In genomic region chr9:27664136-27664819, GRCh38 we compare ENCODE assay signal across 34 cellular contexts.
A peak's percentile ranks its signal among the peaks of the same experiment; 100 is the strongest.
DNase-seq lines count a peak whose midpoint lies in the region; ATAC-seq and TF ChIP-seq lines count a peak whose summit lies in the region.
"Had no signal": no experiment of that assay in that cellular context is flagged by ENCODE, and none has a peak within 500 bp of the region (broad histone marks: within the 10 kb centered on the region; RNA-seq: fewer than 3 reads in every experiment).

No MANE protein-coding gene starts in this region.

- H3K9me3 ChIP-seq in iPS-20b (ENCODE audit: insufficient read depth, low read depth, low read length) = no peaks in the 10 kb centered on the region
- H3K9me3 ChIP-seq: adrenal gland, BE2C, lower lobe of right lung, right atrium auricular region, spleen, tibial nerve had no signal

- ATAC-seq in GM23338 (peak; percentile 73), WTC11 (peak; percentile 50), GM19324 (IDR thresholded peaks at IDR 0.05; ENCODE audit: low FRiP score, unreplicated experiment) (no peak)
- ATAC-seq: activated CD8-positive, alpha-beta T cell treated with anti-CD3 and anti-CD28 coated beads, Interleukin-2, amount 10 ng/mL, durations not matched to agents 7 days and 5 days; lower lobe of right lung had no signal

- H3K27ac Mint-ChIP-seq in GM23338 (no peak overlapping the region; the same call in 1 of the 2 replicates), WTC11 (no peak overlapping the region), progenitor cell of endocrine pancreas (peak overlapping the region; percentile 20)
- H3K27ac Mint-ChIP-seq: activated CD8-positive, alpha-beta T cell treated with anti-CD3 and anti-CD28 coated beads, Interleukin-2, amount 10 ng/mL, durations not matched to agents 7 days and 5 days; activated naive CD4-positive, alpha-beta T cell treated with anti-CD3 and anti-CD28 coated beads, Interleukin-2, amount 10 ng/mL, durations not matched to agents 7 days and 5 days; CD8-positive, alpha-beta memory T cell; nephron progenitor cell had no signal

- 74 to 77% methylated on average over 6 of the region's 6 CpGs for WGBS in lower leg skin, 2 donors

- POLR2A ChIA-PET in WTC11 (lab: Charles Lee) = no interaction called here

- CTCF ChIA-PET in WTC11 (lab: Charles Lee) = no interaction called here

- H3K36me3 Mint-ChIP-seq in GM23338 (ENCODE audit: low read depth) (no peaks in the 10 kb centered on the region), WTC11 (no peaks in the 10 kb centered on the region), progenitor cell of endocrine pancreas (ENCODE audit: insufficient read depth) (no peaks in the 10 kb centered on the region)
- H3K36me3 Mint-ChIP-seq: activated naive CD4-positive, alpha-beta T cell treated with anti-CD3 and anti-CD28 coated beads, Interleukin-2, amount 10 ng/mL, durations not matched to agents 7 days and 5 days; CD8-positive, alpha-beta memory T cell had no signal

- H3K36me3 ChIP-seq in GM23338 (ENCODE audit: insufficient read depth) (no peaks in the 10 kb centered on the region), iPS-20b (ENCODE audit: insufficient read depth, low read depth, low read length) (no peaks in the 10 kb centered on the region)
- H3K36me3 ChIP-seq: adrenal gland, BE2C, lower lobe of right lung, right atrium auricular region, spleen, tibial nerve had no signal

- DNase-seq in GM23338 (ENCODE audit: low spot score) = peak; percentile 29
- DNase-seq in WTC11 (ENCODE audit: low spot score) = no peak
- no peak for DNase-seq in progenitor cell of endocrine pancreas (ENCODE audit: low spot score, unreplicated experiment)
- no peak for DNase-seq in lower leg skin (ENCODE audit: low spot score in 2 of 2)
- DNase-seq in LoVo (ENCODE audit: low spot score) = no peak
- DNase-seq in kidney glomerular epithelial cell (lab: John Stamatoyannopoulos, UW) = no peak
- DNase-seq: activated CD4-positive, CD25-positive, alpha-beta regulatory T cell treated with anti-CD3 and anti-CD28 coated beads, Interleukin-2, amount 50 U/mL, for 72 hours; activated CD8-positive, alpha-beta T cell treated with anti-CD3 and anti-CD28 coated beads, Interleukin-2, amount 10 ng/mL, durations not matched to agents 7 days and 5 days; activated naive CD4-positive, alpha-beta T cell treated with anti-CD3 and anti-CD28 coated beads, Interleukin-2, amount 10 ng/mL, durations not matched to agents 7 days and 5 days; adrenal gland; BE2C; CD8-positive, alpha-beta memory T cell; cerebellar nuclear complex; foreskin melanocyte; GOT3; hippocampal formation; KBM-7; lower lobe of right lung; NCI-H1105; NCI-H2029; NCI-H226; nephron progenitor cell; PC-9; spleen; stimulated activated CD4-positive, alpha-beta T cell treated with anti-CD3 and anti-CD28 coated beads, Interleukin-2, amount 100 ng/mL, for 24 hours; stimulated activated CD8-positive, alpha-beta memory T cell treated with anti-CD3 and anti-CD28 coated beads, Interleukin-4, amount 100 ng/mL, for 48 hours; T-helper 1 cell had no signal

- no peaks in the 10 kb centered on the region for H3K27me3 ChIP-seq in GM23338 (ENCODE audit: insufficient read depth)
- H3K27me3 ChIP-seq in iPS-20b (ENCODE audit: insufficient read depth, low read length) = no peaks in the 10 kb centered on the region
- H3K27me3 ChIP-seq: adrenal gland, right atrium auricular region, tibial nerve had no signal

- TF ChIP-seq POLR2A in lower leg skin (IDR thresholded peaks at IDR 0.05) = no peak

- no peaks in the 10 kb centered on the region for H4K20me1 ChIP-seq in GM23338 (replicated peaks; ENCODE audit: insufficient read depth)

- H3K9ac ChIP-seq in iPS-20b (ENCODE audit: low read depth, low read length) = 0 out of 2 replicates have a peak overlapping the region, but pooled peaks have one; percentile 63
- H3K9ac ChIP-seq: parathyroid adenoma had no signal

- TF ChIP-seq CTCF in GM23338 (conservative IDR thresholded peaks at IDR 0.05; ENCODE audit: low read depth in 2 of 2) (no peak), WTC11 (IDR thresholded peaks at IDR 0.05) (no peak), progenitor cell of endocrine pancreas (IDR thresholded peaks at IDR 0.05; ENCODE audit: unreplicated experiment) (no peak), lower leg skin (IDR thresholded peaks at IDR 0.05) (no peak)

- no peaks in the 10 kb centered on the region for H3K79me2 ChIP-seq in GM23338 (replicated peaks; ENCODE audit: insufficient read depth)
- H3K79me2 ChIP-seq: parathyroid adenoma had no signal

- H3K9me3 Mint-ChIP-seq in GM23338 (no peaks in the 10 kb centered on the region), WTC11 (no peaks in the 10 kb centered on the region), progenitor cell of endocrine pancreas (ENCODE audit: low read depth) (no peaks in the 10 kb centered on the region)
- H3K9me3 Mint-ChIP-seq: activated naive CD4-positive, alpha-beta T cell treated with anti-CD3 and anti-CD28 coated beads, Interleukin-2, amount 10 ng/mL, durations not matched to agents 7 days and 5 days; nephron progenitor cell had no signal

- no peaks in the 10 kb centered on the region for H3K9me2 ChIP-seq in GM23338 (ENCODE audit: insufficient read depth)

- H3K4me3 Mint-ChIP-seq in GM23338 = no peak overlapping the region
- no peak overlapping the region for H3K4me3 Mint-ChIP-seq in WTC11
- no peak overlapping the region for H3K4me3 Mint-ChIP-seq in progenitor cell of endocrine pancreas (ENCODE audit: low read depth)
- H3K4me3 Mint-ChIP-seq: activated CD8-positive, alpha-beta T cell treated with anti-CD3 and anti-CD28 coated beads, Interleukin-2, amount 10 ng/mL, durations not matched to agents 7 days and 5 days; activated naive CD4-positive, alpha-beta T cell treated with anti-CD3 and anti-CD28 coated beads, Interleukin-2, amount 10 ng/mL, durations not matched to agents 7 days and 5 days; CD8-positive, alpha-beta memory T cell; nephron progenitor cell had no signal

- H3K4me3 ChIP-seq in GM23338 (no peak overlapping the region), iPS-20b (ENCODE audit: low read length) (no peak overlapping the region), lower leg skin (ENCODE audit: low read depth, poor library complexity, severe bottlenecking) (no peak overlapping the region)
- H3K4me3 ChIP-seq: adrenal gland, dorsolateral prefrontal cortex, lower lobe of right lung, PC-9, right atrium auricular region, SK-N-MC, spleen, tibial nerve had no signal

- H3K4me1 Mint-ChIP-seq in GM23338 = peaks cover 28% of the 10 kb centered on the region
- peaks cover 32% of the 10 kb centered on the region for H3K4me1 Mint-ChIP-seq in WTC11
- H3K4me1 Mint-ChIP-seq in progenitor cell of endocrine pancreas (ENCODE audit: low read depth) = peaks cover 21% of the 10 kb centered on the region
- H3K4me1 Mint-ChIP-seq: activated naive CD4-positive, alpha-beta T cell treated with anti-CD3 and anti-CD28 coated beads, Interleukin-2, amount 10 ng/mL, durations not matched to agents 7 days and 5 days; CD8-positive, alpha-beta memory T cell had no signal

- H3K27me3 Mint-ChIP-seq in GM23338 (ENCODE audit: insufficient read depth, low read depth, poor library complexity) (no peaks in the 10 kb centered on the region), WTC11 (ENCODE audit: low read depth) (no peaks in the 10 kb centered on the region), progenitor cell of endocrine pancreas (peaks cover 9% of the 10 kb centered on the region)
- H3K27me3 Mint-ChIP-seq: activated naive CD4-positive, alpha-beta T cell treated with anti-CD3 and anti-CD28 coated beads, Interleukin-2, amount 10 ng/mL, durations not matched to agents 7 days and 5 days had no signal

- intact Hi-C loops in lower leg skin (cut with DNase I; ENCODE audit: low total_unique reads) = no loop called here

- H2AFZ ChIP-seq in GM23338 = peak overlapping the region; percentile 1; the same call in 1 of the 2 replicates
- H2AFZ ChIP-seq: parathyroid adenoma, PC-9 had no signal

- H3K4me2 ChIP-seq in GM23338 = no peak overlapping the region
- H3K4me2 ChIP-seq: PC-9 had no signal

- H3K4me1 ChIP-seq in GM23338 (ENCODE audit: insufficient read depth) = peaks cover 24% of the 10 kb centered on the region
- H3K4me1 ChIP-seq in iPS-20b (ENCODE audit: insufficient read depth, low read length) = peaks cover 18% of the 10 kb centered on the region
- H3K4me1 ChIP-seq: adrenal gland, BE2C, lower lobe of right lung, parathyroid adenoma, right atrium auricular region, spleen, tibial nerve had no signal

- H3K27ac ChIP-seq in GM23338 (ENCODE audit: low read depth) = 0 out of 2 replicates have a peak overlapping the region, but pooled peaks have one; percentile 20
- H3K27ac ChIP-seq in iPS-20b (ENCODE audit: low read length) = no peak overlapping the region
- H3K27ac ChIP-seq: adrenal gland, dorsolateral prefrontal cortex, lower lobe of right lung, parathyroid adenoma, PC-9, right atrium auricular region, SK-N-MC, spleen, tibial nerve had no signal

- no peaks in the 10 kb centered on the region for H3F3A ChIP-seq in GM23338 (replicated peaks; ENCODE audit: low read depth)

TF ChIP-seq in GM23338, 12 proteins besides CTCF, POLR2A, EP300 and RAD21 (continues in another document):
- no peak for TF ChIP-seq JUNB (IDR thresholded peaks at IDR 0.05; ENCODE audit: unreplicated experiment)

TF ChIP-seq in WTC11, 78 proteins besides CTCF, POLR2A, EP300 and RAD21 (continues in another document):
- TF ChIP-seq ZNF317 (CRISPR knock-in tag; IDR thresholded peaks at IDR 0.05; ENCODE audit: borderline replicate concordance, low read depth) (no peak), SP1 (CRISPR knock-in tag; conservative IDR thresholded peaks at IDR 0.05) (no peak), IRF1 (CRISPR knock-in tag; IDR thresholded peaks at IDR 0.05) (no peak), PRRX2 (CRISPR knock-in tag; IDR thresholded peaks at IDR 0.05) (no peak), MLX (CRISPR knock-in tag; IDR thresholded peaks at IDR 0.05) (no peak), ESRRA (CRISPR knock-in tag; IDR thresholded peaks at IDR 0.05; ENCODE audit: borderline replicate concordance) (no peak), FOXP1 (CRISPR knock-in tag; IDR thresholded peaks at IDR 0.05; ENCODE audit: borderline replicate concordance) (no peak), SOX15 (CRISPR knock-in tag; IDR thresholded peaks at IDR 0.05) (no peak), ZNF396 (CRISPR knock-in tag; IDR thresholded peaks at IDR 0.05; ENCODE audit: borderline replicate concordance) (no peak)
